Comparison of ENCODE assay signal across 15 cellular contexts in the genomic region with DNA sequence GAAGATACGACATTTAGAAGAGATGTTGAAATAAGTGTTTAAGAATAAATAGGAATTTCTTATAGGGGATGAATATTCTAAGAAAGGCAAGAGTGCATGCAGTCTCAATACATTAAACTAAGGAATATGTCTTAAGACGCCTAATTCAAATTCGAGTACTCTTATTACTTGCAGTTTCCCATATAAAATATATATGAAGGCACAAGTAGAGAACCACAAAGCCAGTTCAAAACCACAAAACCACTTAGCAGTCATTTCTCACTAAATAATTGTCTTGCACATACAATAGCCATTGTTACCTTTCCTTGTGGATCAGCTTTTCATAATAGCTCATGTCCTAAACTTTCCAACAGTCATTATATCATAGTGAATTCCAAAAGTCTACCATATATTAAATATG.
"Had no signal": no experiment of that assay in that cellular context is flagged by ENCODE, and none has a peak within 500 bp of the region (broad histone marks: within the 10 kb centered on the region; RNA-seq: fewer than 3 reads in every experiment).

No MANE protein-coding gene starts in this region.

- H3K9me3 Mint-ChIP-seq: activated CD4-positive, alpha-beta T cell treated with anti-CD3 and anti-CD28 coated beads, Interleukin-2, amount 10 ng/mL, durations not matched to agents 7 days and 5 days; nephron had no signal

- FAIRE-seq: keratinocyte had no signal

- H3K36me3 ChIP-seq: ascending aorta, right lobe of liver, upper lobe of right lung had no signal

- H3K4me1 ChIP-seq: lower lobe of right lung, right lobe of liver, testis, upper lobe of right lung had no signal

- H3K4me3 ChIP-seq: ascending aorta, lower lobe of right lung, right lobe of liver, smooth muscle cell, testis, upper lobe of right lung had no signal

- H3K27ac ChIP-seq: ascending aorta, lower lobe of right lung, parathyroid adenoma, right lobe of liver, testis, upper lobe of right lung had no signal

- H3K4me2 ChIP-seq: smooth muscle cell had no signal

- H3K9ac ChIP-seq: parathyroid adenoma had no signal

- H3K9me3 ChIP-seq: ascending aorta, lower lobe of right lung, right lobe of liver, testis, upper lobe of right lung had no signal

- H2AFZ ChIP-seq: parathyroid adenoma had no signal

- H3K27me3 ChIP-seq: ascending aorta, right lobe of liver, testis, upper lobe of right lung had no signal

- H3K27ac Mint-ChIP-seq: activated CD4-positive, alpha-beta T cell treated with anti-CD3 and anti-CD28 coated beads, Interleukin-2, amount 10 ng/mL, durations not matched to agents 7 days and 5 days; nephron had no signal

- ATAC-seq: lower lobe of right lung, right lobe of liver, upper lobe of right lung had no signal

- H3K4me3 Mint-ChIP-seq: activated CD4-positive, alpha-beta T cell treated with anti-CD3 and anti-CD28 coated beads, Interleukin-2, amount 10 ng/mL, durations not matched to agents 7 days and 5 days; nephron had no signal

- DNase-seq: activated CD4-positive, alpha-beta T cell treated with anti-CD3 and anti-CD28 coated beads, Interleukin-2, amount 10 ng/mL, durations not matched to agents 7 days and 5 days; activated gamma-delta T cell treated with Interleukin-2 at 50 U/mL for 16 hours; cerebellar nuclear complex; effector CD4-positive, alpha-beta T cell; lower lobe of right lung; midbrain; right lobe of liver; stimulated activated CD4-positive, alpha-beta T cell treated with anti-CD3 and anti-CD28 coated beads, Interleukin-4, amount 100 ng/mL, for 1 hour; testis; upper lobe of right lung had no signal

- H3K27me3 Mint-ChIP-seq: activated CD4-positive, alpha-beta T cell treated with anti-CD3 and anti-CD28 coated beads, Interleukin-2, amount 10 ng/mL, durations not matched to agents 7 days and 5 days had no signal
